In the genomic region with DNA sequence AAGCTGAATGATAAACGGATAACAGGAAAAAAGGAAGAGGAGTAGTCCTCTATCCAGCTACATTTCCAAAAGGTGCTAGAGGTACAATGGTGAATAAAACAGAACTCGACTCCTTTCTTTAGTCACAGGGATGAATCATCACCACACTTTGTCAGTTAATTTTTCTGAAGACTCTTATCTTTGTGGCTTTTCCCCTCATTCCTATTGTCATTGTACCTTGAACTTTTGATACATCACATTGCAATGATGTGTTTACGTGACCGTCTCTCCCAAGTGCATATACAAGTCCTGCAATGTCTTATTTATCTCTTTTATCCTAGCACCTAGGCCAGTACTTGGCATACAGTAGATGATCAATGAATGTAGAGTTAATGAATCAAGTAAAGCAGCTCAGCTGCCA, we compare ENCODE assay signal across 7 cellular contexts.
"Had no signal": no experiment of that assay in that cellular context is flagged by ENCODE, and none has a peak within 500 bp of the region (broad histone marks: within the 10 kb centered on the region; RNA-seq: fewer than 3 reads in every experiment).

No MANE protein-coding gene starts in this region.

- H3K9me3 Mint-ChIP-seq: GM23338 had no signal

- ATAC-seq: GM23338 had no signal

- FAIRE-seq: H1, H54, HTR-8/SVneo had no signal

- H3K27ac Mint-ChIP-seq: GM23338, H9, IgD-negative memory B cell had no signal

- H3K27me3 Mint-ChIP-seq: IgD-negative memory B cell had no signal

- H3K36me3 Mint-ChIP-seq: IgD-negative memory B cell had no signal

- H3K4me1 Mint-ChIP-seq: GM23338, H9 had no signal

- DNase-seq: H9, HCEC 1CT had no signal

- H3K4me3 Mint-ChIP-seq: GM23338, H9, IgD-negative memory B cell had no signal
